20 cellular contexts compared by ENCODE assay signal in the genomic region with DNA sequence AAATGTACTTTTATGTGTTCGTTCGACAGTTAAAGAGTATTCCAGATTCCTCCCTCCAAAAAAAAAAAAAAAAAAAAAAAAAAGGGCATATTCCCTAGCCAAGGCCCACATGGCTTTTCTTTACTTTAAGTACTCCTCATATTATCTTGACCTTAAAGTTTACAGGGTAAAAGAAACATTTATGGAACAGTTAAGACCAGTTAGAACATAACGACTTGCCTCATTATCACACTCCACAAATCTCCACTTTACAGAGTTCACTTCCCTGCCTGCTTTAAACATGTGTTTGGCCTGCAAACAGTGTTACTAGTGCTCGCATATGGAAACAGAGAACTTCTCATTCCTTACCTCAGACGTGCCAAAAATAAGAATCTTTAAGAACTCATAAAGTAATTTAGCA.
DNase-seq lines count a peak whose midpoint lies in the region; ATAC-seq and TF ChIP-seq lines count a peak whose summit lies in the region.
"Had no signal": no experiment of that assay in that cellular context is flagged by ENCODE, and none has a peak within 500 bp of the region (broad histone marks: within the 10 kb centered on the region; RNA-seq: fewer than 3 reads in every experiment).

No MANE protein-coding gene starts in this region.

- H3K4me1 ChIP-seq in left ventricle myocardium inferior, result no peaks in the 10 kb centered on the region
- peaks cover 0 to 23% (median 0%) of the 10 kb centered on the region in 3 donors for H3K4me1 ChIP-seq in gastroesophageal sphincter
- H3K4me1 ChIP-seq in uterus, result peaks cover 0 to 4% of the 10 kb centered on the region in 2 donors
- H3K4me1 ChIP-seq: BLaER1 treated with 17β-estradiol and CSF1 and Interleukin-3, amounts not matched to agents 10 nM and 100 nM had no signal

- ATAC-seq in gastroesophageal sphincter (peak; percentile 31), esophagus mucosa (no peak), GM18505 (IDR thresholded peaks at IDR 0.05; ENCODE audit: unreplicated experiment) (no peak), HG03280 (IDR thresholded peaks at IDR 0.05; ENCODE audit: unreplicated experiment) (no peak)
- ATAC-seq: HCT116, PC-3 had no signal

- H3K27me3 Mint-ChIP-seq in mesothelial cell of epicardium (ENCODE audit: low read depth), result peaks cover 23% of the 10 kb centered on the region

- intact Hi-C loops in left ventricle myocardium inferior (cut with micrococcal nuclease), result no loop called here
- intact Hi-C loops in cardiac septum (cut with DNase I), result no loop called here
- intact Hi-C loops in uterus (cut with DNase I; ENCODE audit: low total_unique reads), result no loop called here

- TF ChIP-seq EP300 in gastroesophageal sphincter (IDR thresholded peaks at IDR 0.05), result no peak

- TF ChIP-seq CTCF in left ventricle myocardium inferior (IDR thresholded peaks at IDR 0.05; ENCODE audit: borderline replicate concordance) (no peak), gastroesophageal sphincter (IDR thresholded peaks at IDR 0.05) (no peak), mesothelial cell of epicardium (IDR thresholded peaks at IDR 0.05; ENCODE audit: unreplicated experiment) (no peak), uterus (IDR thresholded peaks at IDR 0.05) (no peak)

- no peaks in the 10 kb centered on the region for H3K9me3 ChIP-seq in left ventricle myocardium inferior (replicated peaks)
- H3K9me3 ChIP-seq in gastroesophageal sphincter, result no peaks in the 10 kb centered on the region
- H3K9me3 ChIP-seq in uterus, result no peaks in the 10 kb centered on the region
- H3K9me3 ChIP-seq: BLaER1 treated with 17β-estradiol and CSF1 and Interleukin-3, amounts not matched to agents 10 nM and 100 nM; MG63 had no signal

- H3K4me3 ChIP-seq in left ventricle myocardium inferior (no peak overlapping the region), gastroesophageal sphincter (no peak overlapping the region), uterus (no peak overlapping the region)
- H3K4me3 ChIP-seq: BLaER1 treated with 17β-estradiol and CSF1 and Interleukin-3, amounts not matched to agents 10 nM and 100 nM; MG63 had no signal

- peak overlapping the region; percentile 44 for H3K27ac Mint-ChIP-seq in mesothelial cell of epicardium

- H3K9me3 Mint-ChIP-seq in mesothelial cell of epicardium, result no peaks in the 10 kb centered on the region

- TF ChIP-seq POLR2A in gastroesophageal sphincter (IDR thresholded peaks at IDR 0.05), result no peak
- TF ChIP-seq POLR2A in uterus (IDR thresholded peaks at IDR 0.05), result no peak
- TF ChIP-seq POLR2A in GM18505 (IDR thresholded peaks at IDR 0.05; ENCODE audit: borderline replicate concordance, extremely low read depth, insufficient read depth, insufficient read length), result no peak

- no peak overlapping the region for H3K4me3 Mint-ChIP-seq in mesothelial cell of epicardium

- peak overlapping the region; percentile 25 for H3K27ac ChIP-seq in left ventricle myocardium inferior (replicated peaks)
- peak overlapping the region in 2 of 4 donors; percentile 19 to 54 for H3K27ac ChIP-seq in gastroesophageal sphincter
- H3K27ac ChIP-seq in uterus, result peak overlapping the region; percentile 53 to 63
- H3K27ac ChIP-seq: BLaER1 treated with 17β-estradiol and CSF1 and Interleukin-3, amounts not matched to agents 10 nM and 100 nM; HL-60 had no signal

- DNase-seq in left ventricle myocardium inferior (no peak), cardiac septum (ENCODE audit: low spot score) (no peak), mesothelial cell of epicardium (ENCODE audit: low spot score in 2 of 2, unreplicated experiment in 2 of 2) (no peak), uterus (no peak)
- DNase-seq: DMS153, EL, KG1, MG63, NCI-H1105, NCI-H1694 treated with DMSO at 0.1 percent for 48 hours, NCI-H345, NCI-H69, PC-3 had no signal

- H3K27me3 ChIP-seq in left ventricle myocardium inferior (ENCODE audit: low read depth) (no peaks in the 10 kb centered on the region), gastroesophageal sphincter (no peaks in the 10 kb centered on the region), uterus (no peaks in the 10 kb centered on the region)
- H3K27me3 ChIP-seq: BLaER1 treated with 17β-estradiol and CSF1 and Interleukin-3, amounts not matched to agents 10 nM and 100 nM; MG63 had no signal

- peaks cover 24% of the 10 kb centered on the region for H3K4me1 Mint-ChIP-seq in mesothelial cell of epicardium

- peaks cover 2% of the 10 kb centered on the region for H3K36me3 Mint-ChIP-seq in mesothelial cell of epicardium

- WGBS in gastroesophageal sphincter (ENCODE audit: low coverage in 1 of 2), 2 donors, result 17 to 36% methylated on average over 5 of the region's 5 CpGs

- no peaks in the 10 kb centered on the region for H3K36me3 ChIP-seq in left ventricle myocardium inferior
- H3K36me3 ChIP-seq in gastroesophageal sphincter, result no peaks in the 10 kb centered on the region
- H3K36me3 ChIP-seq in uterus, result no peaks in the 10 kb centered on the region
- H3K36me3 ChIP-seq: BLaER1 treated with 17β-estradiol and CSF1 and Interleukin-3, amounts not matched to agents 10 nM and 100 nM; MG63 had no signal
